Comparison of ENCODE assay signal across 1 cellular context in genomic region chr1:52032785-52033131, GRCh38.
TF ChIP-seq lines count a peak whose summit lies in the region.

No MANE protein-coding gene starts in this region.

TF ChIP-seq in K562, 482 proteins besides CTCF, POLR2A, EP300 and RAD21 (continued from another document and continues in another):
- TF ChIP-seq, protein P1, sequence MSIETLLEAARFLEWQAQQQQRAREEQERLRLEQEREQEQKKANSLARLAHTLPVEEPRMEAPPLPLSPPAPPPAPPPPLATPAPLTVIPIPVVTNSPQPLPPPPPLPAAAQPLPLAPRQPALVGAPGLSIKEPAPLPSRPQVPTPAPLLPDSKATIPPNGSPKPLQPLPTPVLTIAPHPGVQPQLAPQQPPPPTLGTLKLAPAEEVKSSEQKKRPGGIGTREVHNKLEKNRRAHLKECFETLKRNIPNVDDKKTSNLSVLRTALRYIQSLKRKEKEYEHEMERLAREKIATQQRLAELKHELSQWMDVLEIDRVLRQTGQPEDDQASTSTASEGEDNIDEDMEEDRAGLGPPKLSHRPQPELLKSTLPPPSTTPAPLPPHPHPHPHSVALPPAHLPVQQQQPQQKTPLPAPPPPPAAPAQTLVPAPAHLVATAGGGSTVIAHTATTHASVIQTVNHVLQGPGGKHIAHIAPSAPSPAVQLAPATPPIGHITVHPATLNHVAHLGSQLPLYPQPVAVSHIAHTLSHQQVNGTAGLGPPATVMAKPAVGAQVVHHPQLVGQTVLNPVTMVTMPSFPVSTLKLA (conservative IDR thresholded peaks at IDR 0.05), result no peak
- TF ChIP-seq GTF2E2 (tag; IDR thresholded peaks at IDR 0.05), result no peak
- TF ChIP-seq ELK1 (CRISPR knock-in tag; IDR thresholded peaks at IDR 0.05), result no peak
- TF ChIP-seq TAF15 (IDR thresholded peaks at IDR 0.05; ENCODE audit: low read depth, low read length), result no peak
- no peak for TF ChIP-seq RFX7 (CRISPR knock-in tag; IDR thresholded peaks at IDR 0.05)
- no peak for TF ChIP-seq FOS (IDR thresholded peaks at IDR 0.05; ENCODE audit: extremely low read depth, insufficient read length)
- TF ChIP-seq RB1 (IDR thresholded peaks at IDR 0.05; ENCODE audit: low read depth), result no peak
- no peak for TF ChIP-seq KLF6 (CRISPR knock-in tag; IDR thresholded peaks at IDR 0.05; ENCODE audit: borderline replicate concordance)
- TF ChIP-seq ZNF124 (CRISPR knock-in tag; IDR thresholded peaks at IDR 0.05), result no peak
- TF ChIP-seq MAFK (IDR thresholded peaks at IDR 0.05; ENCODE audit: low read length), result no peak
- TF ChIP-seq ZNF280A (IDR thresholded peaks at IDR 0.05; ENCODE audit: low read depth, partially characterized antibody), result no peak
- no peak for TF ChIP-seq ZNF133 (CRISPR knock-in tag; IDR thresholded peaks at IDR 0.05)
- TF ChIP-seq SPI1 (IDR thresholded peaks at IDR 0.05; ENCODE audit: borderline replicate concordance, low read depth, low read length), result no peak
- no peak for TF ChIP-seq ZNF609 (CRISPR knock-in tag; IDR thresholded peaks at IDR 0.05; ENCODE audit: borderline replicate concordance)
- no peak for TF ChIP-seq U2AF1 (optimal IDR thresholded peaks at IDR 0.05; ENCODE audit: low read depth, low read length)
- no peak for TF ChIP-seq ZFP36 (IDR thresholded peaks at IDR 0.05; ENCODE audit: low read depth, low read length, partially characterized antibody)
- TF ChIP-seq FOXA3 (CRISPR knock-in tag; conservative IDR thresholded peaks at IDR 0.05 in 1 of 2, IDR thresholded peaks at IDR 0.05 in 1 of 2), result no peak
- TF ChIP-seq, protein P2, sequence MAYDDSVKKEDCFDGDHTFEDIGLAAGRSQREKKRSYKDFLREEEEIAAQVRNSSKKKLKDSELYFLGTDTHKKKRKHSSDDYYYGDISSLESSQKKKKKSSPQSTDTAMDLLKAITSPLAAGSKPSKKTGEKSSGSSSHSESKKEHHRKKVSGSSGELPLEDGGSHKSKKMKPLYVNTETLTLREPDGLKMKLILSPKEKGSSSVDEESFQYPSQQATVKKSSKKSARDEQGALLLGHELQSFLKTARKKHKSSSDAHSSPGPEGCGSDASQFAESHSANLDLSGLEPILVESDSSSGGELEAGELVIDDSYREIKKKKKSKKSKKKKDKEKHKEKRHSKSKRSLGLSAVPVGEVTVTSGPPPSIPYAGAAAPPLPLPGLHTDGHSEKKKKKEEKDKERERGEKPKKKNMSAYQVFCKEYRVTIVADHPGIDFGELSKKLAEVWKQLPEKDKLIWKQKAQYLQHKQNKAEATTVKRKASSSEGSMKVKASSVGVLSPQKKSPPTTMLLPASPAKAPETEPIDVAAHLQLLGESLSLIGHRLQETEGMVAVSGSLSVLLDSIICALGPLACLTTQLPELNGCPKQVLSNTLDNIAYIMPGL (CRISPR knock-in tag; IDR thresholded peaks at IDR 0.05), result no peak
- TF ChIP-seq RBM39 (optimal IDR thresholded peaks at IDR 0.05; ENCODE audit: low read depth, low read length), result no peak
- no peak for TF ChIP-seq SNRNP70 (optimal IDR thresholded peaks at IDR 0.05; ENCODE audit: low read depth, low read length)
- TF ChIP-seq ZNF239 (CRISPR knock-in tag; IDR thresholded peaks at IDR 0.05), result no peak
- no peak for TF ChIP-seq RUNX1 (IDR thresholded peaks at IDR 0.05; ENCODE audit: low read depth)
- TF ChIP-seq, protein P3, sequence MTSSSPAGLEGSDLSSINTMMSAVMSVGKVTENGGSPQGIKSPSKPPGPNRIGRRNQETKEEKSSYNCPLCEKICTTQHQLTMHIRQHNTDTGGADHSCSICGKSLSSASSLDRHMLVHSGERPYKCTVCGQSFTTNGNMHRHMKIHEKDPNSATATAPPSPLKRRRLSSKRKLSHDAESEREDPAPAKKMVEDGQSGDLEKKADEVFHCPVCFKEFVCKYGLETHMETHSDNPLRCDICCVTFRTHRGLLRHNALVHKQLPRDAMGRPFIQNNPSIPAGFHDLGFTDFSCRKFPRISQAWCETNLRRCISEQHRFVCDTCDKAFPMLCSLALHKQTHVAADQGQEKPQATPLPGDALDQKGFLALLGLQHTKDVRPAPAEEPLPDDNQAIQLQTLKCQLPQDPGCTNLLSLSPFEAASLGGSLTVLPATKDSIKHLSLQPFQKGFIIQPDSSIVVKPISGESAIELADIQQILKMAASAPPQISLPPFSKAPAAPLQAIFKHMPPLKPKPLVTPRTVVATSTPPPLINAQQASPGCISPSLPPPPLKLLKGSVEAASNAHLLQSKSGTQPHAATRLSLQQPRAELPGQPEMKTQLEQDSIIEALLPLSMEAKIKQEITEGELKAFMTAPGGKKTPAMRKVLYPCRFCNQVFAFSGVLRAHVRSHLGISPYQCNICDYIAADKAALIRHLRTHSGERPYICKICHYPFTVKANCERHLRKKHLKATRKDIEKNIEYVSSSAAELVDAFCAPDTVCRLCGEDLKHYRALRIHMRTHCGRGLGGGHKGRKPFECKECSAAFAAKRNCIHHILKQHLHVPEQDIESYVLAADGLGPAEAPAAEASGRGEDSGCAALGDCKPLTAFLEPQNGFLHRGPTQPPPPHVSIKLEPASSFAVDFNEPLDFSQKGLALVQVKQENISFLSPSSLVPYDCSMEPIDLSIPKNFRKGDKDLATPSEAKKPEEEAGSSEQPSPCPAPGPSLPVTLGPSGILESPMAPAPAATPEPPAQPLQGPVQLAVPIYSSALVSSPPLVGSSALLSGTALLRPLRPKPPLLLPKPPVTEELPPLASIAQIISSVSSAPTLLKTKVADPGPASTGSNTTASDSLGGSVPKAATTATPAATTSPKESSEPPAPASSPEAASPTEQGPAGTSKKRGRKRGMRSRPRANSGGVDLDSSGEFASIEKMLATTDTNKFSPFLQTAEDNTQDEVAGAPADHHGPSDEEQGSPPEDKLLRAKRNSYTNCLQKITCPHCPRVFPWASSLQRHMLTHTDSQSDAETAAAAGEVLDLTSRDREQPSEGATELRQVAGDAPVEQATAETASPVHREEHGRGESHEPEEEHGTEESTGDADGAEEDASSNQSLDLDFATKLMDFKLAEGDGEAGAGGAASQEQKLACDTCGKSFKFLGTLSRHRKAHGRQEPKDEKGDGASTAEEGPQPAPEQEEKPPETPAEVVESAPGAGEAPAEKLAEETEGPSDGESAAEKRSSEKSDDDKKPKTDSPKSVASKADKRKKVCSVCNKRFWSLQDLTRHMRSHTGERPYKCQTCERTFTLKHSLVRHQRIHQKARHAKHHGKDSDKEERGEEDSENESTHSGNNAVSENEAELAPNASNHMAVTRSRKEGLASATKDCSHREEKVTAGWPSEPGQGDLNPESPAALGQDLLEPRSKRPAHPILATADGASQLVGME (CRISPR knock-in tag; IDR thresholded peaks at IDR 0.05), result peak; percentile 61; the same call in 1 of the 2 replicates
- no peak for TF ChIP-seq NONO (IDR thresholded peaks at IDR 0.05; ENCODE audit: low read depth in 2 of 2, low read length in 1 of 2)
- no peak for TF ChIP-seq POLR2AphosphoS2 (IDR thresholded peaks at IDR 0.05; ENCODE audit: low read length)
- no peak for TF ChIP-seq ID3 (CRISPR knock-in tag; IDR thresholded peaks at IDR 0.05)
- TF ChIP-seq ID3 (tag; IDR thresholded peaks at IDR 0.05), result no peak
- no peak for TF ChIP-seq ZFX (CRISPR knock-in tag; IDR thresholded peaks at IDR 0.05)
- peak; percentile 64 for TF ChIP-seq CHD1 (IDR thresholded peaks at IDR 0.05; ENCODE audit: low read length)
- no peak for TF ChIP-seq KAT7 (CRISPR knock-in tag; IDR thresholded peaks at IDR 0.05; ENCODE audit: borderline replicate concordance)
- no peak for TF ChIP-seq CBX3 (IDR thresholded peaks at IDR 0.05; ENCODE audit: borderline replicate concordance in 1 of 2, low read length in 2 of 2)
- TF ChIP-seq ZNF311 (CRISPR knock-in tag; IDR thresholded peaks at IDR 0.05), result no peak
- TF ChIP-seq, protein P4, sequence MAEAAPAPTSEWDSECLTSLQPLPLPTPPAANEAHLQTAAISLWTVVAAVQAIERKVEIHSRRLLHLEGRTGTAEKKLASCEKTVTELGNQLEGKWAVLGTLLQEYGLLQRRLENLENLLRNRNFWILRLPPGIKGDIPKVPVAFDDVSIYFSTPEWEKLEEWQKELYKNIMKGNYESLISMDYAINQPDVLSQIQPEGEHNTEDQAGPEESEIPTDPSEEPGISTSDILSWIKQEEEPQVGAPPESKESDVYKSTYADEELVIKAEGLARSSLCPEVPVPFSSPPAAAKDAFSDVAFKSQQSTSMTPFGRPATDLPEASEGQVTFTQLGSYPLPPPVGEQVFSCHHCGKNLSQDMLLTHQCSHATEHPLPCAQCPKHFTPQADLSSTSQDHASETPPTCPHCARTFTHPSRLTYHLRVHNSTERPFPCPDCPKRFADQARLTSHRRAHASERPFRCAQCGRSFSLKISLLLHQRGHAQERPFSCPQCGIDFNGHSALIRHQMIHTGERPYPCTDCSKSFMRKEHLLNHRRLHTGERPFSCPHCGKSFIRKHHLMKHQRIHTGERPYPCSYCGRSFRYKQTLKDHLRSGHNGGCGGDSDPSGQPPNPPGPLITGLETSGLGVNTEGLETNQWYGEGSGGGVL (CRISPR knock-in tag; IDR thresholded peaks at IDR 0.05), result no peak
- TF ChIP-seq BRD4 (IDR thresholded peaks at IDR 0.05), result no peak
- TF ChIP-seq POLR3G (IDR thresholded peaks at IDR 0.05; ENCODE audit: extremely low read depth, insufficient read length, insufficient replicate concordance), result no peak
- TF ChIP-seq MTF1 (CRISPR knock-in tag; IDR thresholded peaks at IDR 0.05; ENCODE audit: borderline replicate concordance), result no peak
- TF ChIP-seq CBX5 (IDR thresholded peaks at IDR 0.05; ENCODE audit: borderline replicate concordance, low read depth), result no peak
- TF ChIP-seq C11orf30 (IDR thresholded peaks at IDR 0.05; ENCODE audit: low read depth), result no peak
- peak in 1 of 2 experiments; percentile 59; a peak in 1 of 4 replicates for TF ChIP-seq MLLT1 (IDR thresholded peaks at IDR 0.05)
